1 cellular context compared by ENCODE assay signal in genomic region chr9:121369595-121370265, GRCh38.
TF ChIP-seq lines count a peak whose summit lies in the region.

STOM (minus strand) TSS chr9:121370250; CDS start chr9:121370187, 63 bp downstream.

TF ChIP-seq in A549, 52 proteins besides CTCF, POLR2A, EP300 and RAD21 (continued from another document):
- TF ChIP-seq REST (IDR thresholded peaks at IDR 0.05), result 0 out of 2 replicates have a peak, but pooled peaks have one; percentile 16
- peak; percentile 81; the same call in 1 of the 2 replicates for TF ChIP-seq ATOH8 (CRISPR knock-in tag; IDR thresholded peaks at IDR 0.05; ENCODE audit: low read depth)
